ENCODE assay signal across 8 cellular contexts in genomic region chr9:78365979-78366697, GRCh38.
DNase-seq lines count a peak whose midpoint lies in the region; ATAC-seq and TF ChIP-seq lines count a peak whose summit lies in the region.

No MANE protein-coding gene starts in this region.

- in situ Hi-C loops in mammary epithelial cell (cut with MboI; ENCODE audit: low sequenced_read_pairs in 2 of 2) = loop anchor here in 1 of 2 donors (5.0 to 10.0 kb wide), 2 partner anchors 101 to 129 kb away; partner anchors contain the start of gene CEP78

- dilution Hi-C loops in mammary epithelial cell (cut with HindIII; ENCODE audit: low sequenced_read_pairs) = no loop called here

- peak; percentile 59 to 63 for TF ChIP-seq CTCF in mammary epithelial cell (conservative IDR thresholded peaks at IDR 0.05 in 1 of 2, IDR thresholded peaks at IDR 0.05 in 1 of 2; ENCODE audit: extremely low read depth in 1 of 2, insufficient read depth in 1 of 2, low read depth in 1 of 2, low read length in 2 of 2)
- peak; percentile 80 for TF ChIP-seq CTCF in neural cell (IDR thresholded peaks at IDR 0.05; ENCODE audit: poor library complexity, severe bottlenecking)

- WGBS in mammary epithelial cell (ENCODE audit: low coverage, missing lambda C conversion rate) = 39% methylated on average over 4 of the region's 4 CpGs

- no TSS peak for BruUV-seq in mammary epithelial cell (replicated peaks; lab: Mats Ljungman, UMichigan)

- H2AFZ ChIP-seq in mammary epithelial cell (ENCODE audit: low read depth, low read length) = no peak overlapping the region
- no peak overlapping the region for H2AFZ ChIP-seq in neural cell (ENCODE audit: low read depth, low read length)

- H3K36me3 ChIP-seq in mammary epithelial cell (ENCODE audit: insufficient read depth, low read length) = no peaks in the 10 kb centered on the region
- H3K36me3 ChIP-seq in neural cell (ENCODE audit: insufficient read depth, low read length) = no peaks in the 10 kb centered on the region

- H3K9ac ChIP-seq in mammary epithelial cell (ENCODE audit: insufficient read depth, low read length) = no peak overlapping the region
- no peak overlapping the region for H3K9ac ChIP-seq in neural cell (ENCODE audit: low read length)

- H4K20me1 ChIP-seq in mammary epithelial cell (ENCODE audit: insufficient read depth, low read length) = no peaks in the 10 kb centered on the region
- H4K20me1 ChIP-seq in neural cell (ENCODE audit: insufficient read depth) = no peaks in the 10 kb centered on the region

- H3F3A ChIP-seq in neural cell (ENCODE audit: insufficient read depth, low read length, poor library complexity, severe bottlenecking) = no peaks in the 10 kb centered on the region

- TF ChIP-seq RAD21 in neural cell (conservative IDR thresholded peaks at IDR 0.05) = peak; percentile 85

- H3K79me2 ChIP-seq in mammary epithelial cell (ENCODE audit: insufficient read depth, low read length) = no peaks in the 10 kb centered on the region
- no peaks in the 10 kb centered on the region for H3K79me2 ChIP-seq in neural cell (replicated peaks; ENCODE audit: insufficient read depth, low read length)

- no peaks in the 10 kb centered on the region for H3K4me1 ChIP-seq in mammary epithelial cell (ENCODE audit: insufficient read depth, low read length)

- H3K9me3 ChIP-seq in mammary epithelial cell (replicated peaks; ENCODE audit: insufficient read depth, low read length) (no peaks in the 10 kb centered on the region), neural cell (ENCODE audit: low read length) (no peaks in the 10 kb centered on the region)

- DNase-seq in ELR (ENCODE audit: low read depth) (peak; percentile 55), NCI-H1092 (lab: John Stamatoyannopoulos, UW) (peak; percentile 1), mammary epithelial cell (no peak), MV-4-11 (lab: John Stamatoyannopoulos, UW) (no peak)
- no peak for DNase-seq in activated T-cell treated with anti-CD3 and anti-CD28 coated beads, Interleukin-2, amount 50 U/mL, for 1 hour
- no peak for DNase-seq in activated T-cell treated with anti-CD3 and anti-CD28 coated beads, Interleukin-2, amount 50 U/mL, for 48 hours

- H3K27ac ChIP-seq in mammary epithelial cell (ENCODE audit: insufficient read depth, low read depth, low read length) (no peak overlapping the region), neural cell (ENCODE audit: low read length) (no peak overlapping the region)

- ATAC-seq in HG03354 (IDR thresholded peaks at IDR 0.05; ENCODE audit: poor library complexity, severe bottlenecking, unreplicated experiment) = no peak

- intact Hi-C loops in mammary epithelial cell (cut with micrococcal nuclease) = no loop called here

- CTCF ChIA-PET in mammary epithelial cell (lab: Charles Lee; ENCODE audit: low non-redundant PET) = no interaction called here

- H3K4me3 ChIP-seq in mammary epithelial cell (replicated peaks in 1 of 3; ENCODE audit: insufficient read depth in 1 of 3, low read depth in 2 of 3, low read length in 3 of 3) (no peak overlapping the region), neural cell (ENCODE audit: low read length) (no peak overlapping the region)

- H3K4me2 ChIP-seq in mammary epithelial cell (ENCODE audit: insufficient read depth, low read depth, low read length) = peak overlapping the region; percentile 47
- H3K4me2 ChIP-seq in neural cell (ENCODE audit: low read length) = no peak overlapping the region

- H3K9me2 ChIP-seq in neural cell (ENCODE audit: insufficient read depth, low read length) = no peaks in the 10 kb centered on the region

- TF ChIP-seq EP300 in neural cell (conservative IDR thresholded peaks at IDR 0.05; ENCODE audit: poor library complexity, severe bottlenecking) = no peak

- H3K27me3 ChIP-seq in mammary epithelial cell (ENCODE audit: insufficient read depth, low read length) (no peaks in the 10 kb centered on the region), neural cell (ENCODE audit: insufficient read depth, low read depth, low read length) (no peaks in the 10 kb centered on the region)

TF ChIP-seq in neural cell, 6 proteins besides CTCF, POLR2A, EP300 and RAD21:
- TF ChIP-seq EZH2 (IDR thresholded peaks at IDR 0.05; ENCODE audit: borderline replicate concordance, insufficient read depth, low read length, poor library complexity, severe bottlenecking) (no peak), SMC3 (conservative IDR thresholded peaks at IDR 0.05; ENCODE audit: poor library complexity) (peak; percentile 80)

Comparison
In these comparisons a context has a peak if more than half of its experiments do, and no peak if none do; other contexts are left out.
1. DNase-seq: peak in ELR (single experiment) and NCI-H1092 (single experiment); none in mammary epithelial cell (single experiment), MV-4-11 (single experiment), activated T-cell treated with anti-CD3 and anti-CD28 coated beads, Interleukin-2, amount 50 U/mL, for 1 hour (single experiment) and activated T-cell treated with anti-CD3 and anti-CD28 coated beads, Interleukin-2, amount 50 U/mL, for 48 hours (0 of 2).